In genomic region chr6:43014434-43014909, GRCh38 we compare ENCODE assay signal across 1 cellular context.
TF ChIP-seq lines count a peak whose summit lies in the region.

No MANE protein-coding gene starts in this region.

TF ChIP-seq in K562, 482 proteins besides CTCF, POLR2A, EP300 and RAD21 (continues in another document):
- 0 out of 2 replicates have a peak, but pooled peaks have one; percentile 46 for TF ChIP-seq ZEB2 (IDR thresholded peaks at IDR 0.05)
- no peak for TF ChIP-seq SNIP1 (IDR thresholded peaks at IDR 0.05; ENCODE audit: low read depth)
- TF ChIP-seq CSDE1 (IDR thresholded peaks at IDR 0.05) = 0 out of 4 replicates have a peak, but pooled peaks of 1 of the 2 experiments have one; percentile 70
- peak in 1 of 2 experiments; percentile 38; a peak in 1 of 4 replicates for TF ChIP-seq KDM1A (IDR thresholded peaks at IDR 0.05)
- TF ChIP-seq SMARCA5 (IDR thresholded peaks at IDR 0.05) = 0 out of 2 replicates have a peak, but pooled peaks have one; percentile 65
- peak; percentile 47; the same call in 1 of the 2 replicates for TF ChIP-seq CC2D1A (IDR thresholded peaks at IDR 0.05)
- 0 out of 2 replicates have a peak, but pooled peaks have one; percentile 88 for TF ChIP-seq THRAP3 (IDR thresholded peaks at IDR 0.05; ENCODE audit: borderline replicate concordance)
- TF ChIP-seq EHMT2 (IDR thresholded peaks at IDR 0.05) = peak; percentile 77; the same call in 1 of the 2 replicates
- TF ChIP-seq STAT6 (CRISPR knock-in tag; IDR thresholded peaks at IDR 0.05) = no peak
- no peak for TF ChIP-seq NR2C2 (CRISPR knock-in tag; IDR thresholded peaks at IDR 0.05)
- 0 out of 2 replicates have a peak, but pooled peaks have one; percentile 5 for TF ChIP-seq NR2C2 (tag; IDR thresholded peaks at IDR 0.05)
- TF ChIP-seq OTX1 (CRISPR knock-in tag; IDR thresholded peaks at IDR 0.05) = peak; percentile 94
- TF ChIP-seq ZNF175 (CRISPR knock-in tag; IDR thresholded peaks at IDR 0.05; ENCODE audit: low read depth) = no peak
- TF ChIP-seq PCBP1 (IDR thresholded peaks at IDR 0.05; ENCODE audit: low read depth, low read length, poor library complexity, severe bottlenecking) = peak; percentile 2
- peak; percentile 47 for TF ChIP-seq POLR2B (IDR thresholded peaks at IDR 0.05; ENCODE audit: low read depth, partially characterized antibody)
- no peak for TF ChIP-seq PTTG1 (tag; IDR thresholded peaks at IDR 0.05; ENCODE audit: low read depth)
- no peak for TF ChIP-seq STAT5A (IDR thresholded peaks at IDR 0.05; ENCODE audit: borderline replicate concordance, low read length)
- TF ChIP-seq RFX1 (IDR thresholded peaks at IDR 0.05) = no peak
- TF ChIP-seq SFPQ (IDR thresholded peaks at IDR 0.05; ENCODE audit: low read depth, low read length) = no peak
- no peak for TF ChIP-seq FOXM1 (IDR thresholded peaks at IDR 0.05; ENCODE audit: low read depth)
- TF ChIP-seq FOXM1 (CRISPR knock-in tag; IDR thresholded peaks at IDR 0.05; ENCODE audit: low read depth) = no peak
- no peak for TF ChIP-seq ZNF695 (CRISPR knock-in tag; IDR thresholded peaks at IDR 0.05)
- peak; percentile 80 for TF ChIP-seq ARHGAP35 (IDR thresholded peaks at IDR 0.05; ENCODE audit: partially characterized antibody)
- TF ChIP-seq ZNF740 (CRISPR knock-in tag; IDR thresholded peaks at IDR 0.05) = 0 out of 2 replicates have a peak, but pooled peaks have one; percentile 53
- no peak for TF ChIP-seq ZNF740 (tag; IDR thresholded peaks at IDR 0.05)
- TF ChIP-seq UBTF (IDR thresholded peaks at IDR 0.05; ENCODE audit: borderline replicate concordance in 1 of 2, low read depth in 2 of 2, low read length in 2 of 2) = no peak
- TF ChIP-seq NR0B1 (IDR thresholded peaks at IDR 0.05; ENCODE audit: partially characterized antibody) = no peak
- peak; percentile 24 for TF ChIP-seq SUPT5H (IDR thresholded peaks at IDR 0.05)
- TF ChIP-seq BDP1 (IDR thresholded peaks at IDR 0.05; ENCODE audit: insufficient read depth, insufficient read length) = no peak
- no peak for TF ChIP-seq FOXJ2 (tag; IDR thresholded peaks at IDR 0.05)
- TF ChIP-seq SMARCE1 (IDR thresholded peaks at IDR 0.05) = peak; percentile 49
- peak; percentile 55; the same call in 1 of the 2 replicates for TF ChIP-seq TRIM25 (IDR thresholded peaks at IDR 0.05; ENCODE audit: borderline replicate concordance)
- TF ChIP-seq MTA1 (IDR thresholded peaks at IDR 0.05; ENCODE audit: borderline replicate concordance) = peak; percentile 34; the same call in 1 of the 2 replicates
- TF ChIP-seq MCM7 (IDR thresholded peaks at IDR 0.05) = no peak
- TF ChIP-seq CTCFL (IDR thresholded peaks at IDR 0.05; ENCODE audit: borderline replicate concordance, insufficient read depth, low read depth, low read length, poor library complexity, severe bottlenecking) = no peak
- TF ChIP-seq ZNF41 (CRISPR knock-in tag; conservative IDR thresholded peaks at IDR 0.05) = no peak
- no peak for TF ChIP-seq GABPA (tag; conservative IDR thresholded peaks at IDR 0.05; ENCODE audit: low read depth)
- TF ChIP-seq DPF2 (IDR thresholded peaks at IDR 0.05) = peak; percentile 52; the same call in 1 of the 2 replicates
- peak; percentile 25 for TF ChIP-seq ASH1L (IDR thresholded peaks at IDR 0.05; ENCODE audit: borderline replicate concordance, low read depth, partially characterized antibody)
- TF ChIP-seq ARID2 (IDR thresholded peaks at IDR 0.05) = 0 out of 2 replicates have a peak, but pooled peaks have one; percentile 40
- TF ChIP-seq HBP1 (CRISPR knock-in tag; IDR thresholded peaks at IDR 0.05) = peak; percentile 86
- TF ChIP-seq TCF7L2 (IDR thresholded peaks at IDR 0.05; ENCODE audit: low read depth, low read length) = no peak
- TF ChIP-seq KLF10 (CRISPR knock-in tag; IDR thresholded peaks at IDR 0.05) = no peak
- no peak for TF ChIP-seq CHCHD3 (CRISPR knock-in tag; IDR thresholded peaks at IDR 0.05)
- peak; percentile 56 for TF ChIP-seq TAF9B (IDR thresholded peaks at IDR 0.05; ENCODE audit: partially characterized antibody)
- peak in 1 of 2 experiments; percentile 39; a peak in 1 of 4 replicates for TF ChIP-seq ARNT (IDR thresholded peaks at IDR 0.05)
- peak in 1 of 2 experiments; percentile 71; a peak in 3 of 4 replicates for TF ChIP-seq HDAC1 (IDR thresholded peaks at IDR 0.05)
